Comparison of ENCODE assay signal across 16 cellular contexts in the genomic region with DNA sequence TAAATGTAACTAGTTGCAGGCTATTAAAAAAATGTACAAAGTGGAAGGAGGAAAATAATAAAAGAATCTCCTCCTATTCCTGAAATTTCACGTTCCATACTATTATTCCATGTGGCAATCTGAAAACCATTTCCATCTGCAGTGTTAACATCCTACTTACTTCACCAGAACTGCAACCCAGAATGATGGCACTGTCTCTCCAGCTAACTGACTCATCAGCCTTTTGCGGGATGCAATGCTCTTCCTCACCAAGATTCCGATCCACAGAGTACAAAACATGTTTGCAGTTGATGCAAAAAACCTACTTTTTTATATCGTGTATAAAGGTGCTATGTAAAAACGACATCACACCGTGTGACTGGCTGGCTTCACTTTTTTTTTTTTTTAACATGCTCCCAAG. TPM values are rescaled to one million over a fixed set of nuclear protein-coding genes. Genes with fewer than 3 reads are reported as not detected.
DNase-seq lines count a peak whose midpoint lies in the region; ATAC-seq and TF ChIP-seq lines count a peak whose summit lies in the region.
"Had no signal": no experiment of that assay in that cellular context is flagged by ENCODE, and none has a peak within 500 bp of the region (broad histone marks: within the 10 kb centered on the region; RNA-seq: fewer than 3 reads in every experiment).

No MANE protein-coding gene starts in this region.

- 91 to 93% methylated on average over 6 of the region's 6 CpGs for WGBS in body of pancreas, 2 donors
- 74 to 80% methylated on average over 6 of the region's 6 CpGs for WGBS in heart right ventricle, 2 donors

- H3K27ac ChIP-seq in tibial artery = peak overlapping the region; percentile 38 to 60
- no peak overlapping the region for H3K27ac ChIP-seq in body of pancreas
- H3K27ac ChIP-seq in heart right ventricle = peak overlapping the region in 1 of 10 donors; percentile 4
- H3K27ac ChIP-seq: BLaER1 treated with 17β-estradiol and CSF1 and Interleukin-3, amounts not matched to agents 10 nM and 100 nM; tibial nerve had no signal

- H3K4me3 Mint-ChIP-seq in activated naive CD4-positive, alpha-beta T cell treated with anti-CD3 and anti-CD28 coated beads, Interleukin-2, amount 50 U/mL, for 24 hours = peak overlapping the region; percentile 56
- H3K4me3 Mint-ChIP-seq in T-helper 17 cell = peak overlapping the region; percentile 60
- H3K4me3 Mint-ChIP-seq: dendritic cell treated with granulocyte-macrophage colony-stimulating factor and Interleukin-4, amounts not matched to agents 40 ng/mL and 50 ng/mL, for 4 days had no signal

- H3K9me3 ChIP-seq in T-helper 17 cell (ENCODE audit: control insufficient read depth, low read length, poor library complexity, severe bottlenecking) (no peaks in the 10 kb centered on the region), tibial artery (no peaks in the 10 kb centered on the region), body of pancreas (no peaks in the 10 kb centered on the region), heart right ventricle (no peaks in the 10 kb centered on the region)
- H3K9me3 ChIP-seq: adrenal gland, tibial nerve had no signal

- H3K4me1 ChIP-seq in tibial artery (peaks cover 0 to 35% (median 13%) of the 10 kb centered on the region in 4 donors), body of pancreas (peaks cover 11% of the 10 kb centered on the region), heart right ventricle (peaks cover 9 to 42% (median 31%) of the 10 kb centered on the region in 9 donors)

- TF ChIP-seq POLR2A in body of pancreas (IDR thresholded peaks at IDR 0.05) = no peak

- no peak for TF ChIP-seq CTCF in fibroblast of villous mesenchyme (IDR thresholded peaks at IDR 0.05; ENCODE audit: insufficient read depth, low read depth, low read length)
- TF ChIP-seq CTCF in tibial artery (IDR thresholded peaks at IDR 0.05) = no peak
- TF ChIP-seq CTCF in body of pancreas (IDR thresholded peaks at IDR 0.05) = no peak
- no peak for TF ChIP-seq CTCF in heart right ventricle (IDR thresholded peaks at IDR 0.05)

- H3K4me1 Mint-ChIP-seq in activated naive CD4-positive, alpha-beta T cell treated with anti-CD3 and anti-CD28 coated beads, Interleukin-2, amount 50 U/mL, for 24 hours = no peaks in the 10 kb centered on the region
- H3K4me1 Mint-ChIP-seq in T-helper 17 cell = peaks cover 18% of the 10 kb centered on the region

- ATAC-seq in T-helper 17 cell = no peak
- ATAC-seq in body of pancreas = no peak
- ATAC-seq in GM21367 (IDR thresholded peaks at IDR 0.05; ENCODE audit: unreplicated experiment) = no peak
- no peak for ATAC-seq in heart right ventricle

- peaks cover 21 to 61% (median 33%) of the 10 kb centered on the region in 3 donors for H3K36me3 ChIP-seq in tibial artery
- peaks cover 0 to 3% of the 10 kb centered on the region in 2 donors for H3K36me3 ChIP-seq in body of pancreas (replicated peaks in 1 of 2; ENCODE audit: insufficient read depth in 1 of 2, low read depth in 2 of 2)
- H3K36me3 ChIP-seq in heart right ventricle = peaks cover 0 to 89% (median 14%) of the 10 kb centered on the region in 9 donors

- no peaks in the 10 kb centered on the region for H3K9me3 Mint-ChIP-seq in activated naive CD4-positive, alpha-beta T cell treated with anti-CD3 and anti-CD28 coated beads, Interleukin-2, amount 50 U/mL, for 24 hours
- H3K9me3 Mint-ChIP-seq: dendritic cell treated with granulocyte-macrophage colony-stimulating factor and Interleukin-4, amounts not matched to agents 40 ng/mL and 50 ng/mL, for 4 days had no signal

- no peak for DNase-seq in activated naive CD4-positive, alpha-beta T cell (lab: John Stamatoyannopoulos, UW)
- DNase-seq in T-helper 17 cell = no peak
- peak; percentile 49 for DNase-seq in fibroblast of villous mesenchyme (ENCODE audit: low read depth)
- no peak for DNase-seq in tibial artery
- DNase-seq in body of pancreas = no peak
- no peak for DNase-seq in heart right ventricle
- DNase-seq: mammary epithelial cell; NCI-H2171 treated with DMSO at 0.1 percent for 48 hours; Right ventricle myocardium superior; stimulated activated CD4-positive, alpha-beta T cell treated with anti-CD3 and anti-CD28 coated beads, Interleukin-12 subunit alpha, Interleukin-12 subunit beta, amount 100 ng/mL, for 4 hours had no signal

- H3K36me3 Mint-ChIP-seq in activated naive CD4-positive, alpha-beta T cell treated with anti-CD3 and anti-CD28 coated beads, Interleukin-2, amount 50 U/mL, for 24 hours = peaks cover 11% of the 10 kb centered on the region
- H3K36me3 Mint-ChIP-seq in T-helper 17 cell (ENCODE audit: low read depth) = peaks cover 2% of the 10 kb centered on the region

- H3K27me3 Mint-ChIP-seq in activated naive CD4-positive, alpha-beta T cell treated with anti-CD3 and anti-CD28 coated beads, Interleukin-2, amount 50 U/mL, for 24 hours = no peaks in the 10 kb centered on the region
- H3K27me3 Mint-ChIP-seq in T-helper 17 cell = no peaks in the 10 kb centered on the region
- H3K27me3 Mint-ChIP-seq: dendritic cell treated with granulocyte-macrophage colony-stimulating factor and Interleukin-4, amounts not matched to agents 40 ng/mL and 50 ng/mL, for 4 days had no signal

- intact Hi-C loops in tibial artery (cut with DNase I; ENCODE audit: low total_unique reads) (loop anchor here (10.0 kb wide), 1 partner anchor 206 kb away; no protein-coding TSS in a partner anchor), body of pancreas (cut with DNase I) (no loop called here), heart right ventricle (cut with DNase I) (loop anchor here in 1 of 10 donors (10.0 kb wide), 1 partner anchor 116 kb away; no protein-coding TSS in a partner anchor)

- no peak overlapping the region for H3K27ac Mint-ChIP-seq in activated naive CD4-positive, alpha-beta T cell treated with anti-CD3 and anti-CD28 coated beads, Interleukin-2, amount 50 U/mL, for 24 hours
- no peak overlapping the region for H3K27ac Mint-ChIP-seq in T-helper 17 cell
- H3K27ac Mint-ChIP-seq: dendritic cell treated with granulocyte-macrophage colony-stimulating factor and Interleukin-4, amounts not matched to agents 40 ng/mL and 50 ng/mL, for 4 days had no signal

- H3K27me3 ChIP-seq in tibial artery (no peaks in the 10 kb centered on the region), body of pancreas (no peaks in the 10 kb centered on the region), heart right ventricle (no peaks in the 10 kb centered on the region)
- H3K27me3 ChIP-seq: adrenal gland; BLaER1 treated with 17β-estradiol and CSF1 and Interleukin-3, amounts not matched to agents 10 nM and 100 nM; tibial nerve had no signal

- H3K4me3 ChIP-seq in fibroblast of villous mesenchyme (ENCODE audit: low read depth, low read length) (no peak overlapping the region), tibial artery (no peak overlapping the region), body of pancreas (no peak overlapping the region), heart right ventricle (no peak overlapping the region)
- H3K4me3 ChIP-seq: adrenal gland; BLaER1 treated with 17β-estradiol and CSF1 and Interleukin-3, amounts not matched to agents 10 nM and 100 nM; tibial nerve had no signal

RNA-seq across cellular contexts. Expression of a gene that starts 50.8 kb away (rescaled TPM):
- total RNA-seq in T-helper 17 cell (100 to 1,000 TPM; 104 to 113 TPM), fibroblast of villous mesenchyme (66.7 and 75.1 TPM in 2 replicates), body of pancreas (10 to 100 TPM; 35.9 to 40.5 TPM), heart right ventricle (10 to 100 TPM; 44.3 to 79.2 (median 50.0) TPM)
- polyA plus RNA-seq in heart right ventricle = 10 to 100 TPM; 18.9 to 26.4 TPM

Comparison
In these comparisons a context has a peak if more than half of its experiments do, and no peak if none do; other contexts are left out.
1. H3K27ac ChIP-seq: peak in tibial artery (2 of 2); none in body of pancreas (0 of 4).